Comparison of ENCODE assay signal across 12 cellular contexts in the genomic region with DNA sequence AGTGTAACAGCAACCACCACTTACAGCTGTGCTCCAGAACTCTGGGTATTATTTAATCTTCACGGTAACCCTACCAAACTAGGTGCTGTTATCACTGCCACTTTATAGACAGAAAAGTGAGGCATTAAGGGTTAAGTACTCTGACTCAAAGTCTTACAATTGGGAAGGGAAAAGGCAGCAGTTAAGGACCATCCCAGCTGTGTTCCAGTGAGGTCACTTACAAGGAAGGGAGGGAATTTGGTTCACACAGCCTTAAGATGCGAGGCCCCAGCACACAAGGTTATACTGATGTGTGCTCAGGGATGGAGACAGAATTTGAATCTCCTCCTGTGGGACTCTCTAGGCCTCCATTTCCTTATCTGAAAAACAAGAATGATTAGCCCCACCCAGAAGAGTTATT. TPM values are rescaled to one million over a fixed set of nuclear protein-coding genes. Genes with fewer than 3 reads are reported as not detected.
DNase-seq lines count a peak whose midpoint lies in the region; ATAC-seq, FAIRE-seq and TF ChIP-seq lines count a peak whose summit lies in the region.
"Had no signal": no experiment of that assay in that cellular context is flagged by ENCODE, and none has a peak within 500 bp of the region (broad histone marks: within the 10 kb centered on the region; RNA-seq: fewer than 3 reads in every experiment).

No MANE protein-coding gene starts in this region.

- peaks cover 64% of the 10 kb centered on the region for H3K4me1 ChIP-seq in keratinocyte (ENCODE audit: control insufficient read depth, extremely low read depth, insufficient read depth, low read length)

- no peak overlapping the region for H3K4me3 ChIP-seq in AG04449 (ENCODE audit: low read depth, low read length)
- H3K4me3 ChIP-seq in keratinocyte (ENCODE audit: control insufficient read depth in 2 of 3, extremely low read depth in 1 of 3, insufficient read depth in 2 of 3, low read depth in 1 of 3, low read length in 3 of 3): peak overlapping the region in 1 of 3 experiments; percentile 2

- peaks cover 2% of the 10 kb centered on the region for H3K9me1 ChIP-seq in keratinocyte (ENCODE audit: control insufficient read depth, extremely low read depth, insufficient read depth, low read length)

- no peak overlapping the region for H2AFZ ChIP-seq in keratinocyte (ENCODE audit: control insufficient read depth, low read length)

- ATAC-seq in GM21367 (IDR thresholded peaks at IDR 0.05; ENCODE audit: unreplicated experiment): no peak
- no peak for ATAC-seq in HG02798 (IDR thresholded peaks at IDR 0.05; ENCODE audit: poor library complexity, unreplicated experiment)

- H3K27me3 Mint-ChIP-seq in HFFc6 (ENCODE audit: insufficient read depth): no peaks in the 10 kb centered on the region
- no peaks in the 10 kb centered on the region for H3K27me3 Mint-ChIP-seq in chondrocyte (ENCODE audit: low read depth)

- no peaks in the 10 kb centered on the region for H3K9me3 Mint-ChIP-seq in HFFc6
- H3K9me3 Mint-ChIP-seq in chondrocyte (ENCODE audit: low read depth): no peaks in the 10 kb centered on the region
- H3K9me3 Mint-ChIP-seq: nephron had no signal

- peak overlapping the region; percentile 61 for H3K9ac ChIP-seq in keratinocyte (ENCODE audit: control insufficient read depth, extremely low read depth, insufficient read depth, low read length)

- H3K27ac Mint-ChIP-seq in HFFc6 (peak overlapping the region; percentile 92), chondrocyte (ENCODE audit: unreplicated experiment) (peak overlapping the region; percentile 81)

- H3K4me3 Mint-ChIP-seq in HFFc6: peak overlapping the region; percentile 83
- H3K4me3 Mint-ChIP-seq in chondrocyte (ENCODE audit: unreplicated experiment): no peak overlapping the region
- H3K4me3 Mint-ChIP-seq: nephron had no signal

- dilution Hi-C loops in keratinocyte (cut with MboI; ENCODE audit: extremely low pct_ligation_motif_present, low sequenced_read_pairs): no loop called here

- POLR2A ChIA-PET in AG04449 (lab: Yijun Ruan, JAX): interaction anchor here (1.5 kb wide), 1 partner anchor 47 kb away, joined by 5 read pairs; a partner anchor contains a TSS

- H3K36me3 ChIP-seq in keratinocyte (ENCODE audit: control insufficient read depth in 2 of 2, extremely low read depth in 1 of 2, insufficient read depth in 2 of 2, low read length in 2 of 2): no peaks in the 10 kb centered on the region

- FAIRE-seq in keratinocyte (lab: Jason Lieb, UNC): peak; percentile 65
- FAIRE-seq: endometrium had no signal

- TF ChIP-seq CTCF in AG04449 (IDR thresholded peaks at IDR 0.05; ENCODE audit: insufficient read depth, low read length, missing control alignments) (no peak), HFFc6 (IDR thresholded peaks at IDR 0.05) (no peak), chondrocyte (IDR thresholded peaks at IDR 0.05) (no peak), keratinocyte (optimal IDR thresholded peaks at IDR 0.05 in 1 of 3, IDR thresholded peaks at IDR 0.05 in 1 of 3, conservative IDR thresholded peaks at IDR 0.05 in 1 of 3; ENCODE audit: extremely low read depth in 1 of 3, insufficient read depth in 2 of 3, low read length in 3 of 3) (no peak)

- no peaks in the 10 kb centered on the region for H4K20me1 ChIP-seq in keratinocyte (ENCODE audit: control insufficient read depth, extremely low read depth, insufficient read depth, low read length)

- peaks cover 28% of the 10 kb centered on the region for H3K79me2 ChIP-seq in keratinocyte (ENCODE audit: control insufficient read depth, insufficient read depth, low read length)

- peak; percentile 23 for DNase-seq in AG04449 (ENCODE audit: low read depth, low spot score)
- peak; percentile 50 for DNase-seq in HFFc6
- no peak for DNase-seq in chondrocyte (ENCODE audit: low spot score)
- DNase-seq in keratinocyte (ENCODE audit: low read depth, low spot score): no peak
- no peak for DNase-seq in DMS79 (lab: John Stamatoyannopoulos, UW)
- no peak for DNase-seq in NCI-H2227 (lab: John Stamatoyannopoulos, UW; ENCODE audit: unreplicated experiment)
- DNase-seq: DMS153, NCI-H446 treated with DMSO at 0.1 percent for 48 hours had no signal

- peak overlapping the region; percentile 93 for H3K4me2 ChIP-seq in keratinocyte (ENCODE audit: control insufficient read depth, extremely low read depth, insufficient read depth, low read depth, low read length)

- H3K27ac ChIP-seq in keratinocyte (ENCODE audit: control insufficient read depth, insufficient read depth, low read length): peak overlapping the region; percentile 92

- H3K9me3 ChIP-seq in keratinocyte (ENCODE audit: control insufficient read depth, low read depth, low read length): no peaks in the 10 kb centered on the region

- H3K27me3 ChIP-seq in keratinocyte (ENCODE audit: control insufficient read depth, extremely low read depth, insufficient read depth, low read length): no peaks in the 10 kb centered on the region

- peaks cover 4% of the 10 kb centered on the region; the same call in 1 of the 2 replicates for H3K36me3 Mint-ChIP-seq in HFFc6 (ENCODE audit: low read depth)
- H3K36me3 Mint-ChIP-seq in chondrocyte (ENCODE audit: low read depth): no peaks in the 10 kb centered on the region

- CTCF ChIA-PET in AG04449 (lab: Yijun Ruan, JAX): interaction anchor here (0.8 to 2.1 kb wide), 3 partner anchors 19 to 143 kb away, joined by 3 to 10 read pairs (median 3); no protein-coding TSS in a partner anchor

- H3K4me1 Mint-ChIP-seq in HFFc6 (ENCODE audit: low read depth) (peaks cover 75% of the 10 kb centered on the region), chondrocyte (ENCODE audit: low read depth) (peaks cover 38% of the 10 kb centered on the region)

RNA-seq across cellular contexts. Expression of a gene that starts 46.7 kb away (rescaled TPM):
- 10 to 100 TPM; 10.5 to 16.4 (median 15.2) TPM for total RNA-seq in HFFc6 (2021; fragmentation: NEBNext Ultra II Directional; extraction: Animal tissue kit (Norgen Biotek cat#: 25700))
- 1.8 to 3.3 TPM (median 2.4 TPM) in 3 replicates for total RNA-seq in chondrocyte
- 3.2 to 4.8 TPM (median 4.5 TPM) in 3 replicates for polyA plus RNA-seq in keratinocyte
- 2.0 TPM for polyA plus RNA-seq in keratinocyte (2011; ENCODE audit: low read depth)
- 3.3 TPM in 2 replicates for polyA plus RNA-seq in keratinocyte (2011; cell fraction: cytosol; rRNA removed)
- 12.0 and 14.6 TPM in 2 replicates for polyA plus RNA-seq in keratinocyte (2011; cell fraction: nucleus; rRNA removed)
- polyA plus RNA-seq in keratinocyte (2012; ENCODE audit: low replicate concordance): 2.4 and 6.4 TPM in 2 replicates
- 5.4 to 18.3 TPM (median 9.5 TPM) in 3 replicates for polyA minus RNA-seq in keratinocyte
- 3.8 TPM for polyA minus RNA-seq in keratinocyte (2011; cell fraction: cytosol; rRNA and poly(A)+ RNA removed)
- 8.7 and 14.2 TPM in 2 replicates for polyA minus RNA-seq in keratinocyte (2011; cell fraction: nucleus; rRNA and poly(A)+ RNA removed)

Comparison
In these comparisons a context has a peak if more than half of its experiments do, and no peak if none do; other contexts are left out.
1. DNase-seq: peak in AG04449 (single experiment) and HFFc6 (single experiment); none in chondrocyte (single experiment), keratinocyte (single experiment), DMS79 (single experiment) and NCI-H2227 (single experiment).